In the genomic region with DNA sequence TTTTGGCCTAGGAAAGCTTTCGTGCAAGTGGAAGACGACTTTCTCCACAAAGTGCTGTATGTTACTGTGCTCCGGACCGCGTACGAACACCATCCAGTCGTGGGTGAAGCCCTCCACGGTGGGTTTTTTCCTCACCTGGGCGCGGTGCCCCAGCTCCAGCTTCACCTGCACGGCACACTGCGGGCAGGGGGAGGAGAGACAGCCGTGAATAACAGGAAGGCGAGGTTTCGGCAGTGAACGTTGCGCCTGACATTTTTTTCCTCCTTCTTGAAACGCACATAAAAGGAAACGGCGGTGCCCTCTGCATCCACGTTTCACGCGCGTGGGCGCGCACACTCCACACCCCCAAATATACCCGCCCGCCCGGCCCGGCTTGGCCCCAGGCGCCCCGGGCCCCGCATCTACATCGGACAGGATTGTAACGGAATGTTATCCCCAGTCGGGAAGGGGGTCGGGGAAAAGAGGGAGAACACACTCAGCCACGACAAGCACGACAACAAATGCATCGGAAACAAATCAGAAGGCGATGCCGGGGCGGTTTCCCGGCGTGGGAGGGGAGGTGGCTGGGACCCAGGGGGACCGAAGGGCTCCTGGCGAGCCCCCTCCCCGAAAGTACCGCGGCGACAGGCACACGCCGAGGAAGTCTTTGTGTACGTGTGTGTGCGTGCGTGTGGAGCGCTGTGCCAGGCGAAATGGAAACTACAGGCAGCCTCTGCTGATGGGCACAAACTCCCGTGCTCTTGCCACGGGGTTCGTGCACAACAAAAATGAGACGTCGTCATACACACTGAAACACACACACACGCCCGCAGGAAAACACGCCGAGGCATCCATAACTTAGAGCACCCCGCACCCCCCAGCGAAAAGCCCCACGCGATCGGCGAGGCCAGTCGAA, we compare ENCODE assay signal across 8 cellular contexts. TPM values are rescaled to one million over a fixed set of nuclear protein-coding genes. Genes with fewer than 3 reads are reported as not detected.
DNase-seq lines count a peak whose midpoint lies in the region; ATAC-seq and TF ChIP-seq lines count a peak whose summit lies in the region.

No MANE protein-coding gene starts in this region.

- H3K4me1 ChIP-seq in mucosa of descending colon (ENCODE audit: low read depth), result peaks cover 14% of the 10 kb centered on the region

- H3K36me3 ChIP-seq in mucosa of descending colon (ENCODE audit: low read depth), result no peaks in the 10 kb centered on the region

- H3K4me3 Mint-ChIP-seq in endothelial cell (ENCODE audit: unreplicated experiment), result peak overlapping the region; percentile 99

- TF ChIP-seq CTCF in LNCaP clone FGC (IDR thresholded peaks at IDR 0.05; ENCODE audit: control insufficient read depth, extremely low read depth, insufficient read depth) (no peak), endothelial cell (IDR thresholded peaks at IDR 0.05; ENCODE audit: unreplicated experiment) (no peak), mucosa of descending colon (IDR thresholded peaks at IDR 0.05) (no peak)

- no peaks in the 10 kb centered on the region for H3K9me3 ChIP-seq in mucosa of descending colon

- DNase-seq in CD1c-positive myeloid dendritic cell (ENCODE audit: extremely low spot score), result peak; percentile 57
- DNase-seq in LNCaP clone FGC (ENCODE audit: low read depth), result no peak
- peak; percentile 42 for DNase-seq in activated CD8-positive, alpha-beta memory T cell treated with anti-CD3 and anti-CD28 coated beads, Interleukin-2, amount 50 U/mL, for 1 hour (ENCODE audit: extremely low read depth)
- peak; percentile 20 for DNase-seq in endothelial cell (ENCODE audit: low spot score)
- DNase-seq in mucosa of descending colon, result peak; percentile 61 to 73 (median 68)
- DNase-seq in stimulated activated CD8-positive, alpha-beta memory T cell treated with anti-CD3 and anti-CD28 coated beads, Interleukin-7, amount 100 ng/mL, for 24 hours (ENCODE audit: low read depth), result peak; percentile 18
- DNase-seq in MV-4-11 (lab: John Stamatoyannopoulos, UW), result no peak

- H3K27ac Mint-ChIP-seq in endothelial cell (ENCODE audit: unreplicated experiment), result peak overlapping the region; percentile 77

- peaks cover 26% of the 10 kb centered on the region for H3K4me1 Mint-ChIP-seq in endothelial cell (ENCODE audit: unreplicated experiment)

- ATAC-seq in mucosa of descending colon (peak; percentile 20), GM19328 (IDR thresholded peaks at IDR 0.05; ENCODE audit: unreplicated experiment) (no peak)

- H3K27me3 Mint-ChIP-seq in endothelial cell (ENCODE audit: unreplicated experiment), result peaks cover 17% of the 10 kb centered on the region

- peak overlapping the region; percentile 76 for H3K4me3 ChIP-seq in LNCaP clone FGC (ENCODE audit: low read depth, low read length)
- peak overlapping the region; percentile 73 for H3K4me3 ChIP-seq in mucosa of descending colon

- H3K9me3 Mint-ChIP-seq in endothelial cell (ENCODE audit: unreplicated experiment), result no peaks in the 10 kb centered on the region

- intact Hi-C loops in mucosa of descending colon (cut with DNase I, micrococcal nuclease), result loop anchor here (10.0 kb wide), 2 partner anchors 266 to 324 kb away; no protein-coding TSS in a partner anchor

- peaks cover 5% of the 10 kb centered on the region for H3K36me3 Mint-ChIP-seq in endothelial cell (ENCODE audit: low read depth, unreplicated experiment)

RNA-seq across cellular contexts. Expression of gene MLLT3, which starts 1.4 kb away (rescaled TPM):
- total RNA-seq in endothelial cell (ENCODE audit: unreplicated experiment), result 25.2 TPM
- 10 to 100 TPM; 35.1 to 53.7 (median 46.5) TPM for total RNA-seq in mucosa of descending colon

Comparison
In these comparisons a context has a peak if more than half of its experiments do, and no peak if none do; other contexts are left out.
1. DNase-seq: peak in CD1c-positive myeloid dendritic cell (single experiment), activated CD8-positive, alpha-beta memory T cell treated with anti-CD3 and anti-CD28 coated beads, Interleukin-2, amount 50 U/mL, for 1 hour (single experiment), endothelial cell (single experiment), mucosa of descending colon (3 of 3) and stimulated activated CD8-positive, alpha-beta memory T cell treated with anti-CD3 and anti-CD28 coated beads, Interleukin-7, amount 100 ng/mL, for 24 hours (single experiment); none in LNCaP clone FGC (single experiment) and MV-4-11 (single experiment).